Comparison of ENCODE assay signal across 9 cellular contexts in genomic region chr16:6684076-6684673, GRCh38.
DNase-seq lines count a peak whose midpoint lies in the region; ATAC-seq and TF ChIP-seq lines count a peak whose summit lies in the region.
"Had no signal": no experiment of that assay in that cellular context is flagged by ENCODE, and none has a peak within 500 bp of the region (broad histone marks: within the 10 kb centered on the region; RNA-seq: fewer than 3 reads in every experiment).

No MANE protein-coding gene starts in this region.

- no peaks in the 10 kb centered on the region for H3K36me3 Mint-ChIP-seq in MCF 10A (ENCODE audit: insufficient read depth, unreplicated experiment)

- no peak overlapping the region for H3K4me3 Mint-ChIP-seq in MCF 10A (ENCODE audit: unreplicated experiment)
- H3K4me3 Mint-ChIP-seq: stimulated activated naive CD8-positive, alpha-beta T cell treated with anti-CD3 and anti-CD28 coated beads, Interleukin-15, Interleukin-2, amounts not matched to agents 100 ng/mL and 50 ng/mL, for 24 hours had no signal

- H3K27me3 Mint-ChIP-seq in MCF 10A (ENCODE audit: insufficient read depth, unreplicated experiment) = no peaks in the 10 kb centered on the region
- H3K27me3 Mint-ChIP-seq: stimulated activated naive CD8-positive, alpha-beta T cell treated with anti-CD3 and anti-CD28 coated beads, Interleukin-15, Interleukin-2, amounts not matched to agents 100 ng/mL and 50 ng/mL, for 24 hours had no signal

- H3K27me3 ChIP-seq in MG63 = no peaks in the 10 kb centered on the region
- H3K27me3 ChIP-seq in neural cell (ENCODE audit: insufficient read depth, low read depth, low read length) = no peaks in the 10 kb centered on the region

- TF ChIP-seq RAD21 in neural cell (conservative IDR thresholded peaks at IDR 0.05) = peak; percentile 94

- DNase-seq in NOMO-1 (lab: John Stamatoyannopoulos, UW; ENCODE audit: unreplicated experiment in 2 of 2) (peak; percentile 0 to 3), NOMO-1 treated with dmso at 0.1 percent for 144 hours (lab: John Stamatoyannopoulos, UW; ENCODE audit: unreplicated experiment) (no peak), MG63 (peak; percentile 3), MCF 10A (ENCODE audit: unreplicated experiment) (no peak), NCI-H226 (no peak)

- H3K9ac ChIP-seq in neural cell (ENCODE audit: low read length) = no peak overlapping the region

- H3K4me3 ChIP-seq in MG63 (no peak overlapping the region), neural cell (ENCODE audit: low read length) (no peak overlapping the region)

- TF ChIP-seq EP300 in neural cell (conservative IDR thresholded peaks at IDR 0.05; ENCODE audit: poor library complexity, severe bottlenecking) = no peak

- H3F3A ChIP-seq in neural cell (ENCODE audit: insufficient read depth, low read length, poor library complexity, severe bottlenecking) = no peaks in the 10 kb centered on the region

- no peaks in the 10 kb centered on the region for H3K9me2 ChIP-seq in neural cell (ENCODE audit: insufficient read depth, low read length)

- no peaks in the 10 kb centered on the region for H3K4me1 Mint-ChIP-seq in MCF 10A (ENCODE audit: insufficient read depth, unreplicated experiment)

- H3K27ac Mint-ChIP-seq in MCF 10A (ENCODE audit: low read depth, unreplicated experiment) = no peak overlapping the region
- H3K27ac Mint-ChIP-seq: stimulated activated naive CD8-positive, alpha-beta T cell treated with anti-CD3 and anti-CD28 coated beads, Interleukin-15, Interleukin-2, amounts not matched to agents 100 ng/mL and 50 ng/mL, for 24 hours had no signal

- intact Hi-C loops in MCF 10A (cut with micrococcal nuclease) = loop anchor here (5.0 kb wide), 1 partner anchor 1883 kb away; no protein-coding TSS in a partner anchor

- no TSS peak for BruUV-seq in MCF 10A (replicated peaks; lab: Mats Ljungman, UMichigan)

- H4K20me1 ChIP-seq in neural cell (ENCODE audit: insufficient read depth) = no peaks in the 10 kb centered on the region

- peak; percentile 44 for TF ChIP-seq CTCF in MCF 10A (IDR thresholded peaks at IDR 0.05; ENCODE audit: unreplicated experiment)
- peak; percentile 90 for TF ChIP-seq CTCF in neural cell (IDR thresholded peaks at IDR 0.05; ENCODE audit: poor library complexity, severe bottlenecking)

- H3K27ac ChIP-seq in neural cell (ENCODE audit: low read length) = no peak overlapping the region

- H3K36me3 ChIP-seq in MG63 (no peaks in the 10 kb centered on the region), neural cell (ENCODE audit: insufficient read depth, low read length) (no peaks in the 10 kb centered on the region)

- peaks cover 8% of the 10 kb centered on the region for H3K9me3 Mint-ChIP-seq in MCF 10A (ENCODE audit: unreplicated experiment)

- H3K9me3 ChIP-seq in MG63 (no peaks in the 10 kb centered on the region), neural cell (ENCODE audit: low read length) (no peaks in the 10 kb centered on the region)

- CTCF ChIA-PET in MCF 10A (lab: Yijun Ruan, JAX) = interaction anchor here (0.5 to 1.8 kb wide), 12 partner anchors 11 to 1883 kb away, joined by 3 to 5 read pairs (median 4); no protein-coding TSS in a partner anchor

- ATAC-seq in HG02798 (IDR thresholded peaks at IDR 0.05; ENCODE audit: poor library complexity, unreplicated experiment) (no peak), HG03135 (IDR thresholded peaks at IDR 0.05; ENCODE audit: unreplicated experiment) (no peak)

- H3K79me2 ChIP-seq in neural cell (replicated peaks; ENCODE audit: insufficient read depth, low read length) = no peaks in the 10 kb centered on the region

- H3K4me2 ChIP-seq in neural cell (ENCODE audit: low read length) = no peak overlapping the region

- no peak overlapping the region for H2AFZ ChIP-seq in neural cell (ENCODE audit: low read depth, low read length)

- POLR2A ChIA-PET in MCF 10A (lab: Yijun Ruan, JAX) = interaction anchor here (0.7 kb wide), 1 partner anchor 1891 kb away, joined by 3 read pairs; no protein-coding TSS in a partner anchor

TF ChIP-seq in neural cell, 6 proteins besides CTCF, POLR2A, EP300 and RAD21:
- no peak for TF ChIP-seq MXI1 (conservative IDR thresholded peaks at IDR 0.05; ENCODE audit: poor library complexity, severe bottlenecking)
- TF ChIP-seq SMC3 (conservative IDR thresholded peaks at IDR 0.05; ENCODE audit: poor library complexity) = peak; percentile 90
- TF ChIP-seq TAF1 (IDR thresholded peaks at IDR 0.05; ENCODE audit: low read depth) = no peak
- TF ChIP-seq EZH2 (IDR thresholded peaks at IDR 0.05; ENCODE audit: borderline replicate concordance, insufficient read depth, low read length, poor library complexity, severe bottlenecking) = no peak
- TF ChIP-seq POLR2AphosphoS5 (IDR thresholded peaks at IDR 0.05) = no peak

Comparison
In these comparisons a context has a peak if more than half of its experiments do, and no peak if none do; other contexts are left out.
1. DNase-seq: peak in NOMO-1 (2 of 2) and MG63 (single experiment); none in NOMO-1 treated with dmso at 0.1 percent for 144 hours (single experiment), MCF 10A (single experiment) and NCI-H226 (single experiment).